Comparison of ENCODE assay signal across 1 cellular context in the genomic region with DNA sequence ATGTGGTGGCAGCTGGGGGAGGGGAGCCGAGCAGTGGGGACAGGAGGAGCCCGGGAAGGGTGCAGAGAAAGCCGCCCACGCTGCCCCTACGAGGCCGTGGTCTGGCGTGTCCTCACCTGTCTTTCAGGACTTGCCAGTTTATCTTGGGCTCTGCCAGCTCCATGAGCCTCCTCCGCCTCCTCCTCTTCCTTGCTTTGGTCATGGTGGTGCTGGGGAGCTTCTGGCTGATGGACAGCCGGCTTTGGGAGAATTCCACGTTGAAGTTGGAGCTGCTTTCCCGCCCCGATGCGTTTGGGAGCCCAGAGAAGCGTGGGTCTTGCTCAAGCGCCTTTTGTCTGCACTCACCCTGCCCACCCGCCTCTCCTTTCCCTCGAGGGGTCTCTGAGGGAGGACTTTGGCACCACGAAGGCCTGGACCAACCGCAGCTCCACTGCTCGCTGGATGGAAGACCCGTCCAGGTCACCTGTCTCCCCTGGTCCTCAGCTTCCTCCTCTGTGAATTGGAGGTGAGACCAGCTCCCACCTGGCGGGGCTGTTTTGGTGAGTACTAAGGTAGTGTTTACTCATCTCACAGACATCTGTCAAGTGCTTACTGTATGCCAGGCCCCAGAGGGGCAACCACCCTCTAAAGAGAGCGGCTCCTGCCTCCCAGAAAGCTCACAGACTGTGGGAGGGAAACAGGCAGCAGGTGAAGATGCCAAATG.
TF ChIP-seq lines count a peak whose summit lies in the region.

No MANE protein-coding gene starts in this region.

TF ChIP-seq in H1, 55 proteins besides CTCF, POLR2A, EP300 and RAD21:
- no peak for TF ChIP-seq SUZ12 (IDR thresholded peaks at IDR 0.05; ENCODE audit: low read length)
- no peak for TF ChIP-seq SIX5 (IDR thresholded peaks at IDR 0.05; ENCODE audit: low read depth, low read length)
- no peak for TF ChIP-seq RXRA (IDR thresholded peaks at IDR 0.05; ENCODE audit: insufficient read depth, low read depth, low read length)
- TF ChIP-seq EZH2 (IDR thresholded peaks at IDR 0.05; ENCODE audit: low read depth, low read length, severe bottlenecking), result no peak
- no peak for TF ChIP-seq ASH2L (IDR thresholded peaks at IDR 0.05; ENCODE audit: low read length)
- no peak for TF ChIP-seq SIRT6 (IDR thresholded peaks at IDR 0.05; ENCODE audit: low read length)
- TF ChIP-seq CEBPB (IDR thresholded peaks at IDR 0.05; ENCODE audit: low read depth, low read length), result no peak
TF ChIP-seq in H1: peak in this region for 0.
